16 cellular contexts compared by ENCODE assay signal in the genomic region with DNA sequence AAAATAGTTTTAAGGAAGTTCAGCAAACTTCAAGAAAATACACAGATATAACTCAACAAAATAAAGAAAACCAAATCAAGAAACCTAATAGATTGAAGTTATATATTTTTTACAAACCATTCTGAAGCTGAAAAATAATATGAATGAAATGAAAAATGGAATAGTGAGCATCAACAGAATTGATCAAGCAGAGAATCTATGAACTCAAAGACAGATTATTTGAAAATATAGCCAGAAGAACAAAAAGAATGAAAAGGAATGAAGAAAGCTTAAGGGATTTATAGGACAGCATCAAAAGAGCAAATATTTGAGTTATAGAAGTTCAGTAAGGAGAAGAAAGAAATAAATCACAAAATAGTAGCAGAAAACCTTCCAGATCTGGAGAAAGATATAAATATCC. TPM values are rescaled to one million over a fixed set of nuclear protein-coding genes. Genes with fewer than 3 reads are reported as not detected.
DNase-seq lines count a peak whose midpoint lies in the region; ATAC-seq, FAIRE-seq and TF ChIP-seq lines count a peak whose summit lies in the region.
"Had no signal": no experiment of that assay in that cellular context is flagged by ENCODE, and none has a peak within 500 bp of the region (broad histone marks: within the 10 kb centered on the region; RNA-seq: fewer than 3 reads in every experiment).

No MANE protein-coding gene starts in this region.

- POLR2A ChIA-PET in HepG2 (lab: Yijun Ruan, JAX): interaction anchor here (1.0 to 1.1 kb wide), 2 partner anchors 9 to 39 kb away, joined by 3 read pairs; no protein-coding TSS in a partner anchor
- POLR2A ChIA-PET in K562 (lab: Yijun Ruan, JAX): interaction anchor here (0.7 to 0.9 kb wide), 2 partner anchors 14 to 15 kb away, joined by 3 read pairs; no protein-coding TSS in a partner anchor

- no peak overlapping the region for H3K4me3 Mint-ChIP-seq in activated T-helper 1 cell treated with anti-CD3 and anti-CD28 coated beads, Interleukin-12 subunit alpha, Interleukin-12 subunit beta, Interleukin-2, Interleukin-4 antibody, amounts not matched to agents 30 ng/mL and 10 ng/mL and 1 ng/mL, durations not matched to agents 14 hours and 24 hours and 36 hours
- H3K4me3 Mint-ChIP-seq in immature natural killer cell: no peak overlapping the region
- H3K4me3 Mint-ChIP-seq: CD14-positive monocyte; CD8-positive, alpha-beta T cell; H9 had no signal

- H4K20me1 ChIP-seq in HepG2 (ENCODE audit: insufficient read depth, low read length) (no peaks in the 10 kb centered on the region), K562 (replicated peaks; ENCODE audit: control insufficient read depth, insufficient read depth, low read length) (no peaks in the 10 kb centered on the region)

- no peaks in the 10 kb centered on the region for H3K27me3 Mint-ChIP-seq in activated T-helper 1 cell treated with anti-CD3 and anti-CD28 coated beads, Interleukin-12 subunit alpha, Interleukin-12 subunit beta, Interleukin-2, Interleukin-4 antibody, amounts not matched to agents 30 ng/mL and 10 ng/mL and 1 ng/mL, durations not matched to agents 14 hours and 24 hours and 36 hours (ENCODE audit: insufficient read depth)
- peaks cover 0 to 6% (median 2%) of the 10 kb centered on the region in 3 donors for H3K27me3 Mint-ChIP-seq in immature natural killer cell (ENCODE audit: low read depth in 3 of 3)

- H3K4me1 ChIP-seq in HepG2 (ENCODE audit: insufficient read depth, low read length) (no peaks in the 10 kb centered on the region), right lobe of liver (no peaks in the 10 kb centered on the region), K562 (replicated peaks in 1 of 2; ENCODE audit: control insufficient read depth in 2 of 2, insufficient read depth in 2 of 2, low read length in 2 of 2) (no peaks in the 10 kb centered on the region)
- H3K4me1 ChIP-seq: A549 had no signal

- peaks cover 79% of the 10 kb centered on the region for H3K36me3 Mint-ChIP-seq in activated T-helper 1 cell treated with anti-CD3 and anti-CD28 coated beads, Interleukin-12 subunit alpha, Interleukin-12 subunit beta, Interleukin-2, Interleukin-4 antibody, amounts not matched to agents 30 ng/mL and 10 ng/mL and 1 ng/mL, durations not matched to agents 14 hours and 24 hours and 36 hours (ENCODE audit: low read depth)
- peaks cover 59 to 71% (median 63%) of the 10 kb centered on the region in 3 donors for H3K36me3 Mint-ChIP-seq in immature natural killer cell

- H3K36me3 ChIP-seq in HepG2 (replicated peaks in 1 of 2; ENCODE audit: control insufficient read depth in 1 of 2, insufficient read depth in 2 of 2, low read length in 2 of 2) (peaks cover 25 to 50% of the 10 kb centered on the region in 2 experiments), right lobe of liver (peaks cover 0 to 32% (median 8%) of the 10 kb centered on the region in 4 donors), K562 (ENCODE audit: control insufficient read depth, insufficient read depth, low read length) (peaks cover 47% of the 10 kb centered on the region)

- H3K27me3 ChIP-seq in HepG2 (ENCODE audit: control insufficient read depth in 1 of 2, insufficient read depth in 2 of 2, low read length in 2 of 2) (no peaks in the 10 kb centered on the region), right lobe of liver (no peaks in the 10 kb centered on the region), K562 (ENCODE audit: control insufficient read depth in 2 of 2, insufficient read depth in 2 of 2, low read length in 2 of 2) (no peaks in the 10 kb centered on the region)

- H2AFZ ChIP-seq in HepG2 (ENCODE audit: low read length): no peak overlapping the region
- no peak overlapping the region for H2AFZ ChIP-seq in K562 (ENCODE audit: low read depth, low read length)

- no peak overlapping the region for H3K4me2 ChIP-seq in HepG2 (ENCODE audit: low read depth, low read length)
- no peak overlapping the region for H3K4me2 ChIP-seq in K562 (ENCODE audit: insufficient read depth, low read length)
- H3K4me2 ChIP-seq: A549 had no signal

- CTCF ChIA-PET in HepG2 (lab: Yijun Ruan, JAX; ENCODE audit: low intra/inter-chr PET ratio, low total read pairs) (no interaction called here), K562 (lab: Yijun Ruan, JAX; ENCODE audit: low intra/inter-chr PET ratio) (no interaction called here)

- H3K9ac ChIP-seq in HepG2 (ENCODE audit: insufficient read depth, low read depth, low read length) (no peak overlapping the region), K562 (ENCODE audit: insufficient read depth in 1 of 2, low read depth in 2 of 2, low read length in 2 of 2) (no peak overlapping the region)

- BruUV-seq in HepG2 (replicated peaks; lab: Mats Ljungman, UMichigan) (no TSS peak), K562 (replicated peaks; lab: Mats Ljungman, UMichigan) (no TSS peak)

- ATAC-seq in HepG2: no peak
- ATAC-seq in right lobe of liver: no peak
- ATAC-seq in K562: no peak
- ATAC-seq in HG02763 (IDR thresholded peaks at IDR 0.05; ENCODE audit: unreplicated experiment): no peak
- ATAC-seq: A549; CD8-positive, alpha-beta T cell had no signal

- no peak for DNase-seq in HepG2 (ENCODE audit: low spot score)
- no peak for DNase-seq in right lobe of liver
- DNase-seq in activated T-helper 1 cell treated with anti-CD3 and anti-CD28 coated beads, Interleukin-12 subunit alpha, Interleukin-12 subunit beta, Interleukin-2, Interleukin-4 antibody, amounts not matched to agents 30 ng/mL and 10 ng/mL and 1 ng/mL, durations not matched to agents 14 hours and 24 hours and 36 hours (ENCODE audit: low spot score): no peak
- no peak for DNase-seq in K562 (ENCODE audit: extremely low read depth in 1 of 4, low spot score in 3 of 4)
- no peak for DNase-seq in immature natural killer cell
- no peak for DNase-seq in NCI-H128 (lab: John Stamatoyannopoulos, UW; ENCODE audit: unreplicated experiment)
- DNase-seq: CD8-positive, alpha-beta T cell; COR-L47; DMS53; GF-D8; GOT3; H9 had no signal

- peak overlapping the region; percentile 14 for H3K27ac Mint-ChIP-seq in activated T-helper 1 cell treated with anti-CD3 and anti-CD28 coated beads, Interleukin-12 subunit alpha, Interleukin-12 subunit beta, Interleukin-2, Interleukin-4 antibody, amounts not matched to agents 30 ng/mL and 10 ng/mL and 1 ng/mL, durations not matched to agents 14 hours and 24 hours and 36 hours
- no peak overlapping the region for H3K27ac Mint-ChIP-seq in immature natural killer cell
- H3K27ac Mint-ChIP-seq: CD14-positive monocyte; CD8-positive, alpha-beta T cell had no signal

- TF ChIP-seq EP300 in HepG2 (IDR thresholded peaks at IDR 0.05; ENCODE audit: low read depth in 2 of 2, low read length in 2 of 2) (no peak), HepG2 (CRISPR knock-in tag; IDR thresholded peaks at IDR 0.05; ENCODE audit: borderline replicate concordance) (no peak), K562 (IDR thresholded peaks at IDR 0.05; ENCODE audit: low read length) (no peak)

- TF ChIP-seq POLR2A in HepG2 (IDR thresholded peaks at IDR 0.05; ENCODE audit: insufficient read depth in 1 of 2, low read depth in 2 of 2, low read length in 2 of 2) (no peak), right lobe of liver (IDR thresholded peaks at IDR 0.05) (no peak), K562 (conservative IDR thresholded peaks at IDR 0.05) (no peak)

- TF ChIP-seq RAD21 in HepG2 (CRISPR knock-in tag; IDR thresholded peaks at IDR 0.05): no peak
- TF ChIP-seq RAD21 in K562 (CRISPR knock-in tag; conservative IDR thresholded peaks at IDR 0.05 in 1 of 2, IDR thresholded peaks at IDR 0.05 in 1 of 2): no peak

- no peak for TF ChIP-seq CTCF in HepG2 (CRISPR knock-in tag; IDR thresholded peaks at IDR 0.05)
- no peak for TF ChIP-seq CTCF in right lobe of liver (IDR thresholded peaks at IDR 0.05)
- TF ChIP-seq CTCF in K562 (IDR thresholded peaks at IDR 0.05 in 2 of 3, conservative IDR thresholded peaks at IDR 0.05 in 1 of 3; ENCODE audit: insufficient read depth in 2 of 3, low read depth in 1 of 3, low read length in 3 of 3): no peak

- H3K27ac ChIP-seq in HepG2 (ENCODE audit: extremely low read length, insufficient read depth, low read length) (no peak overlapping the region), right lobe of liver (no peak overlapping the region), K562 (ENCODE audit: extremely low read depth, low read depth, low read length) (no peak overlapping the region)
- H3K27ac ChIP-seq: A549 had no signal

- in situ Hi-C loops in HepG2 (cut with HindIII; ENCODE audit: extremely low pct_ligation_motif_present, low pct_unique_long_range_greater_than_20kb): loop anchor here (25.0 kb wide), 2 partner anchors 774 to 1174 kb away; partner anchors contain the start of genes DNAH3 and LDAF1
- in situ Hi-C loops in K562 (cut with MboI): no loop called here

- peaks cover 22% of the 10 kb centered on the region for H3K4me1 Mint-ChIP-seq in activated T-helper 1 cell treated with anti-CD3 and anti-CD28 coated beads, Interleukin-12 subunit alpha, Interleukin-12 subunit beta, Interleukin-2, Interleukin-4 antibody, amounts not matched to agents 30 ng/mL and 10 ng/mL and 1 ng/mL, durations not matched to agents 14 hours and 24 hours and 36 hours (ENCODE audit: low read depth)
- no peaks in the 10 kb centered on the region for H3K4me1 Mint-ChIP-seq in immature natural killer cell
- H3K4me1 Mint-ChIP-seq: CD14-positive monocyte, H9 had no signal

- no peaks in the 10 kb centered on the region for H3K9me1 ChIP-seq in K562 (ENCODE audit: control insufficient read depth, insufficient read depth, low read length)

- H3K9me3 ChIP-seq in HepG2 (ENCODE audit: low read length) (peaks cover 13% of the 10 kb centered on the region), right lobe of liver (no peaks in the 10 kb centered on the region), K562 (replicated peaks; ENCODE audit: control insufficient read depth, insufficient read depth, low read depth, low read length) (peaks cover 7% of the 10 kb centered on the region)

- peaks cover 48% of the 10 kb centered on the region for H3K9me3 Mint-ChIP-seq in activated T-helper 1 cell treated with anti-CD3 and anti-CD28 coated beads, Interleukin-12 subunit alpha, Interleukin-12 subunit beta, Interleukin-2, Interleukin-4 antibody, amounts not matched to agents 30 ng/mL and 10 ng/mL and 1 ng/mL, durations not matched to agents 14 hours and 24 hours and 36 hours
- peaks cover 15 to 36% (median 26%) of the 10 kb centered on the region in 6 donors for H3K9me3 Mint-ChIP-seq in immature natural killer cell

- H3K4me3 ChIP-seq in HepG2 (replicated peaks in 1 of 3; ENCODE audit: insufficient read depth in 1 of 3, low read depth in 2 of 3, low read length in 3 of 3) (no peak overlapping the region), right lobe of liver (no peak overlapping the region), K562 (no peak overlapping the region)
- H3K4me3 ChIP-seq: A549 had no signal

- FAIRE-seq in HepG2 (lab: Jason Lieb, UNC) (no peak), K562 (lab: Jason Lieb, UNC) (no peak)
- FAIRE-seq: A549, GM19239 had no signal

- no peaks in the 10 kb centered on the region for H3K79me2 ChIP-seq in HepG2 (ENCODE audit: insufficient read depth, low read length)
- no peaks in the 10 kb centered on the region for H3K79me2 ChIP-seq in K562 (ENCODE audit: control insufficient read depth, insufficient read depth, low read length)

- intact Hi-C loops in HepG2 (cut with micrococcal nuclease; ENCODE audit: unreplicated experiment): no loop called here
- intact Hi-C loops in right lobe of liver (cut with DNase I): no loop called here
- intact Hi-C loops in activated T-helper 1 cell treated with anti-CD3 and anti-CD28 coated beads, Interleukin-12 subunit alpha, Interleukin-12 subunit beta, Interleukin-2, Interleukin-4 antibody, amounts not matched to agents 30 ng/mL and 10 ng/mL and 1 ng/mL, durations not matched to agents 14 hours and 24 hours and 36 hours (cut with micrococcal nuclease): loop anchor here (5.0 kb wide), 1 partner anchor 36 kb away; the partner anchor contains the start of gene CDR2
- intact Hi-C loops in K562 (cut with micrococcal nuclease): no loop called here

RNA-seq across cellular contexts. Expression of gene CDR2, which starts 37.8 kb away (rescaled TPM):
- 59.0 and 76.7 TPM in 2 replicates for total RNA-seq in HepG2 (2016; rRNA removed; fragmentation: Illumina TruSeq; extraction: Trizol)
- 20.7 and 23.8 TPM in 2 replicates for total RNA-seq in HepG2 (2016; cell fraction: cytosol; rRNA removed; fragmentation: Illumina TruSeq; extraction: Trizol; ENCODE audit: low read depth)
- total RNA-seq in HepG2 (2016; cell fraction: insoluble cytoplasmic fraction; rRNA removed; fragmentation: Illumina TruSeq; extraction: Trizol): 60.0 and 73.9 TPM in 2 replicates
- total RNA-seq in HepG2 (2016; cell fraction: membrane; rRNA removed; fragmentation: Illumina TruSeq; extraction: Trizol): 44.0 and 46.8 TPM in 2 replicates
- total RNA-seq in HepG2 (2016; cell fraction: nucleus; rRNA removed; fragmentation: Illumina TruSeq; extraction: Trizol): 34.8 and 41.9 TPM in 2 replicates
- 67.5 and 78.9 TPM in 2 replicates for polyA plus RNA-seq in HepG2 (2011; rRNA removed)
- 60.0 and 71.4 TPM in 2 replicates for polyA plus RNA-seq in HepG2 (2011; cell fraction: cytosol; rRNA removed)
- 32.2 and 35.4 TPM in 2 replicates for polyA plus RNA-seq in HepG2 (2011; cell fraction: nucleus; rRNA removed)
- polyA plus RNA-seq in HepG2 (2012): 42.9 and 53.6 TPM in 2 replicates
- polyA plus RNA-seq in HepG2 (2016; cell fraction: cytosol; fragmentation: Illumina TruSeq; extraction: Trizol; ENCODE audit: low read depth): 9.2 and 11.4 TPM in 2 replicates
- 89.8 and 91.4 TPM in 2 replicates for polyA plus RNA-seq in HepG2 (2016; cell fraction: insoluble cytoplasmic fraction; fragmentation: Illumina TruSeq; extraction: Trizol; ENCODE audit: low read depth)
- polyA plus RNA-seq in HepG2 (2016; cell fraction: membrane; fragmentation: Illumina TruSeq; extraction: Trizol; ENCODE audit: low read depth): 27.9 and 34.0 TPM in 2 replicates
- polyA plus RNA-seq in HepG2 (2016; cell fraction: nucleus; fragmentation: Illumina TruSeq; extraction: Trizol; ENCODE audit: insufficient read depth, low read depth): 73.8 and 74.1 TPM in 2 replicates
- polyA minus RNA-seq in HepG2 (2011; rRNA and poly(A)+ RNA removed; ENCODE audit: low replicate concordance): 12.4 and 45.2 TPM in 2 replicates
- polyA minus RNA-seq in HepG2 (2011; cell fraction: cytosol; rRNA and poly(A)+ RNA removed): 55.0 and 56.7 TPM in 2 replicates
- polyA minus RNA-seq in HepG2 (2011; cell fraction: nucleus; rRNA and poly(A)+ RNA removed): 52.0 and 54.7 TPM in 2 replicates
- total RNA-seq in right lobe of liver: 10 to 100 TPM in 5 of 6 experiments, 1 to 10 TPM in 1; 8.2 to 16.8 (median 14.2) TPM
- 43.5 and 47.2 TPM in 2 replicates for total RNA-seq in activated T-helper 1 cell treated with anti-CD3 and anti-CD28 coated beads, Interleukin-12 subunit alpha, Interleukin-12 subunit beta, Interleukin-2, Interleukin-4 antibody, amounts not matched to agents 30 ng/mL and 10 ng/mL and 1 ng/mL, durations not matched to agents 14 hours and 24 hours and 36 hours
- 15.8 and 27.5 TPM in 2 replicates for total RNA-seq in K562 (2011; cell fraction: chromatin; rRNA removed; ENCODE audit: low replicate concordance)
- 14.7 and 18.3 TPM in 2 replicates for total RNA-seq in K562 (2011; cell fraction: nucleolus; rRNA removed)
- 14.1 and 15.6 TPM in 2 replicates for total RNA-seq in K562 (2011; cell fraction: nucleoplasm; rRNA removed)
- total RNA-seq in K562 (2014; rRNA removed): 18.9 and 20.5 TPM in 2 replicates
- total RNA-seq in K562 (2014; rRNA removed; fragmentation: Illumina TruSeq; extraction: Trizol): 19.9 and 20.1 TPM in 2 replicates
- total RNA-seq in K562 (2015; rRNA removed; fragmentation: Illumina TruSeq; extraction: Trizol): 18.6 and 21.9 TPM in 2 replicates
- 22.1 and 23.1 TPM in 2 replicates for total RNA-seq in K562 (2021)
- 25.6 and 30.3 TPM in 2 replicates for polyA plus RNA-seq in K562 (2011; rRNA removed)
- 12.0 and 18.5 TPM in 2 replicates for polyA plus RNA-seq in K562 (2011; cell fraction: cytosol; rRNA removed)
- 8.0 and 10.4 TPM in 2 replicates for polyA plus RNA-seq in K562 (2011; cell fraction: nucleus; rRNA removed)
- 14.9 and 15.5 TPM in 2 replicates for polyA plus RNA-seq in K562 (2012)
- polyA plus RNA-seq in K562 (2014; fragmentation: Illumina TruSeq; extraction: Trizol): 26.3 and 27.9 TPM in 2 replicates
- 1 to 10 TPM; 4.6 to 5.3 TPM for polyA plus RNA-seq in K562 (2014; fragmentation: Nextera tagmentation; extraction: Ambion mirVana)
- 21.7 and 23.0 TPM in 2 replicates for polyA plus RNA-seq in K562 (2014; rRNA removed)
- 37.9 and 40.4 TPM in 2 replicates for polyA minus RNA-seq in K562 (2011; rRNA and poly(A)+ RNA removed)
- polyA minus RNA-seq in K562 (2011; cell fraction: cytosol; rRNA and poly(A)+ RNA removed): 17.8 and 20.6 TPM in 2 replicates
- 9.7 and 11.4 TPM in 2 replicates for polyA minus RNA-seq in K562 (2011; cell fraction: nucleus; rRNA and poly(A)+ RNA removed)
- 10 to 100 TPM in 2 of 3 donors, 1 to 10 TPM in 1; 9.6 to 21.7 (median 11.3) TPM for polyA plus RNA-seq in immature natural killer cell

RNA-seq across cellular contexts. Expression of gene POLR3E, which starts 39.4 kb away (rescaled TPM):
- total RNA-seq in HepG2 (2016; rRNA removed; fragmentation: Illumina TruSeq; extraction: Trizol): 94.8 and 135 TPM in 2 replicates
- total RNA-seq in HepG2 (2016; cell fraction: cytosol; rRNA removed; fragmentation: Illumina TruSeq; extraction: Trizol; ENCODE audit: low read depth): 40.5 and 40.7 TPM in 2 replicates
- 93.2 and 125 TPM in 2 replicates for total RNA-seq in HepG2 (2016; cell fraction: insoluble cytoplasmic fraction; rRNA removed; fragmentation: Illumina TruSeq; extraction: Trizol)
- 103 and 106 TPM in 2 replicates for total RNA-seq in HepG2 (2016; cell fraction: membrane; rRNA removed; fragmentation: Illumina TruSeq; extraction: Trizol)
- total RNA-seq in HepG2 (2016; cell fraction: nucleus; rRNA removed; fragmentation: Illumina TruSeq; extraction: Trizol): 115 and 134 TPM in 2 replicates
- polyA plus RNA-seq in HepG2 (2011; rRNA removed): 262 and 280 TPM in 2 replicates
- 132 and 169 TPM in 2 replicates for polyA plus RNA-seq in HepG2 (2011; cell fraction: cytosol; rRNA removed)
- 753 and 830 TPM in 2 replicates for polyA plus RNA-seq in HepG2 (2011; cell fraction: nucleus; rRNA removed)
- 105 and 114 TPM in 2 replicates for polyA plus RNA-seq in HepG2 (2012)
- polyA plus RNA-seq in HepG2 (2016; cell fraction: cytosol; fragmentation: Illumina TruSeq; extraction: Trizol; ENCODE audit: low read depth): 31.3 and 37.9 TPM in 2 replicates
- 94.5 and 105 TPM in 2 replicates for polyA plus RNA-seq in HepG2 (2016; cell fraction: insoluble cytoplasmic fraction; fragmentation: Illumina TruSeq; extraction: Trizol; ENCODE audit: low read depth)
- polyA plus RNA-seq in HepG2 (2016; cell fraction: membrane; fragmentation: Illumina TruSeq; extraction: Trizol; ENCODE audit: low read depth): 62.4 and 65.8 TPM in 2 replicates
- 279 and 292 TPM in 2 replicates for polyA plus RNA-seq in HepG2 (2016; cell fraction: nucleus; fragmentation: Illumina TruSeq; extraction: Trizol; ENCODE audit: insufficient read depth, low read depth)
- 472 and 743 TPM in 2 replicates for polyA minus RNA-seq in HepG2 (2011; rRNA and poly(A)+ RNA removed; ENCODE audit: low replicate concordance)
- 96.6 and 110 TPM in 2 replicates for polyA minus RNA-seq in HepG2 (2011; cell fraction: cytosol; rRNA and poly(A)+ RNA removed)
- 279 and 332 TPM in 2 replicates for polyA minus RNA-seq in HepG2 (2011; cell fraction: nucleus; rRNA and poly(A)+ RNA removed)
- total RNA-seq in right lobe of liver: 10 to 100 TPM; 15.8 to 35.7 (median 26.9) TPM
- total RNA-seq in activated T-helper 1 cell treated with anti-CD3 and anti-CD28 coated beads, Interleukin-12 subunit alpha, Interleukin-12 subunit beta, Interleukin-2, Interleukin-4 antibody, amounts not matched to agents 30 ng/mL and 10 ng/mL and 1 ng/mL, durations not matched to agents 14 hours and 24 hours and 36 hours: 107 and 111 TPM in 2 replicates
- total RNA-seq in K562 (2011; cell fraction: chromatin; rRNA removed; ENCODE audit: low replicate concordance): 337 and 699 TPM in 2 replicates
- total RNA-seq in K562 (2011; cell fraction: nucleolus; rRNA removed): 179 and 196 TPM in 2 replicates
- 243 and 244 TPM in 2 replicates for total RNA-seq in K562 (2011; cell fraction: nucleoplasm; rRNA removed)
- total RNA-seq in K562 (2014; rRNA removed): 78.2 and 82.6 TPM in 2 replicates
- total RNA-seq in K562 (2014; rRNA removed; fragmentation: Illumina TruSeq; extraction: Trizol): 67.6 and 81.1 TPM in 2 replicates
- total RNA-seq in K562 (2015; rRNA removed; fragmentation: Illumina TruSeq; extraction: Trizol): 73.9 and 83.8 TPM in 2 replicates
- 101 and 113 TPM in 2 replicates for total RNA-seq in K562 (2021)
- polyA plus RNA-seq in K562 (2011; rRNA removed): 151 and 192 TPM in 2 replicates
- 128 and 145 TPM in 2 replicates for polyA plus RNA-seq in K562 (2011; cell fraction: cytosol; rRNA removed)
- polyA plus RNA-seq in K562 (2011; cell fraction: nucleus; rRNA removed): 458 and 560 TPM in 2 replicates
- 62.8 and 102 TPM in 2 replicates for polyA plus RNA-seq in K562 (2012)
- 128 and 149 TPM in 2 replicates for polyA plus RNA-seq in K562 (2014; fragmentation: Illumina TruSeq; extraction: Trizol)
- 10 to 100 TPM; 17.7 to 25.3 TPM for polyA plus RNA-seq in K562 (2014; fragmentation: Nextera tagmentation; extraction: Ambion mirVana)
- polyA plus RNA-seq in K562 (2014; rRNA removed): 77.3 and 95.9 TPM in 2 replicates
- polyA minus RNA-seq in K562 (2011; rRNA and poly(A)+ RNA removed): 241 and 345 TPM in 2 replicates
- 104 and 113 TPM in 2 replicates for polyA minus RNA-seq in K562 (2011; cell fraction: cytosol; rRNA and poly(A)+ RNA removed)
- polyA minus RNA-seq in K562 (2011; cell fraction: nucleus; rRNA and poly(A)+ RNA removed): 100 and 315 TPM in 2 replicates
- polyA plus RNA-seq in immature natural killer cell: 10 to 100 TPM in 1 of 3 donors, 1 to 10 TPM in 2; 2.9 to 21.5 (median 6.9) TPM
